ENCODE assay signal across 15 cellular contexts in genomic region chr17:37737081-37737480, GRCh38. TPM values are rescaled to one million over a fixed set of nuclear protein-coding genes. Genes with fewer than 3 reads are reported as not detected.
DNase-seq lines count a peak whose midpoint lies in the region; ATAC-seq and TF ChIP-seq lines count a peak whose summit lies in the region.
"Had no signal": no experiment of that assay in that cellular context is flagged by ENCODE, and none has a peak within 500 bp of the region (broad histone marks: within the 10 kb centered on the region; RNA-seq: fewer than 3 reads in every experiment).

No MANE protein-coding gene starts in this region.

- H3K36me3 ChIP-seq in BJ (ENCODE audit: control insufficient read depth, insufficient read depth, low read length) (no peaks in the 10 kb centered on the region), Karpas-422 (ENCODE audit: insufficient read depth, low read length) (no peaks in the 10 kb centered on the region), transverse colon (peaks cover 0 to 4% (median 0%) of the 10 kb centered on the region in 4 donors)

- H3K4me3 ChIP-seq in BJ (ENCODE audit: low read depth, low read length) (no peak overlapping the region), Karpas-422 (ENCODE audit: low read length) (no peak overlapping the region), astrocyte of the cerebellum (ENCODE audit: low read depth, low read length) (no peak overlapping the region), transverse colon (no peak overlapping the region), lower leg skin (ENCODE audit: low read depth, poor library complexity, severe bottlenecking) (no peak overlapping the region)

- intact Hi-C loops in left colon (cut with DNase I, micrococcal nuclease), result no loop called here
- intact Hi-C loops in transverse colon (cut with DNase I; ENCODE audit: low total_unique reads), result no loop called here
- intact Hi-C loops in activated CD4-positive, alpha-beta T cell treated with anti-CD3 and anti-CD28 coated beads, Interleukin-2, amount 10 ng/mL, durations not matched to agents 24 days and 14 days (cut with micrococcal nuclease), result no loop called here
- intact Hi-C loops in lower leg skin (cut with DNase I; ENCODE audit: low total_unique reads), result no loop called here

- H3K4me2 ChIP-seq in Karpas-422 (ENCODE audit: low read depth, low read length, poor library complexity, severe bottlenecking), result no peak overlapping the region

- no peak for TF ChIP-seq POLR2A in transverse colon (IDR thresholded peaks at IDR 0.05)
- no peak for TF ChIP-seq POLR2A in lower leg skin (IDR thresholded peaks at IDR 0.05)

- H3K4me1 ChIP-seq in Karpas-422 (ENCODE audit: low read length) (no peaks in the 10 kb centered on the region), transverse colon (peaks cover 0 to 23% (median 5%) of the 10 kb centered on the region in 4 donors)

- no peaks in the 10 kb centered on the region for H4K20me1 ChIP-seq in Karpas-422 (ENCODE audit: insufficient read depth, low read depth, low read length)

- ATAC-seq in left colon, result peak; percentile 42
- ATAC-seq: CD8-positive, alpha-beta T cell had no signal

- H3K27me3 Mint-ChIP-seq in activated CD4-positive, alpha-beta T cell treated with anti-CD3 and anti-CD28 coated beads, Interleukin-2, amount 10 ng/mL, durations not matched to agents 24 days and 14 days, result peaks cover 52% of the 10 kb centered on the region

- H3K9ac ChIP-seq in Karpas-422 (ENCODE audit: low read length), result no peak overlapping the region

- no peak overlapping the region for H2AFZ ChIP-seq in Karpas-422 (ENCODE audit: low read length)

- DNase-seq in BJ (ENCODE audit: low read depth) (no peak), Karpas-422 (peak; percentile 58), astrocyte of the cerebellum (ENCODE audit: low read depth) (no peak), left colon (no peak), transverse colon (no peak), lower leg skin (ENCODE audit: low spot score in 2 of 2) (no peak), HK-2 (ENCODE audit: unreplicated experiment) (no peak)
- DNase-seq in activated CD4-positive, alpha-beta T cell treated with anti-CD3 and anti-CD28 coated beads, Interleukin-2, amount 10 ng/mL, durations not matched to agents 24 days and 14 days, result no peak
- DNase-seq: activated effector memory CD4-positive, alpha-beta T cell treated with anti-CD3 and anti-CD28 coated beads, Interleukin-2, amount 50 U/mL, for 16 hours; CD8-positive, alpha-beta T cell; kidney; NCI-H1930; NCI-H69; Right ventricle myocardium superior; stimulated activated CD4-positive, alpha-beta T cell treated with anti-CD3 and anti-CD28 coated beads, Interleukin-2, amount 100 ng/mL, for 48 hours had no signal

- in situ Hi-C loops in astrocyte of the cerebellum (cut with HindIII; ENCODE audit: low sequenced_read_pairs) (no loop called here), transverse colon (cut with MboI; ENCODE audit: low pct_ligation_motif_present in 1 of 4, low pct_unique_long_range_greater_than_20kb in 1 of 4, low sequenced_read_pairs in 3 of 4) (no loop called here)

- H3K36me3 Mint-ChIP-seq in activated CD4-positive, alpha-beta T cell treated with anti-CD3 and anti-CD28 coated beads, Interleukin-2, amount 10 ng/mL, durations not matched to agents 24 days and 14 days (ENCODE audit: low read depth), result no peaks in the 10 kb centered on the region
- H3K36me3 Mint-ChIP-seq: CD8-positive, alpha-beta T cell had no signal

- H3K27ac Mint-ChIP-seq in activated CD4-positive, alpha-beta T cell treated with anti-CD3 and anti-CD28 coated beads, Interleukin-2, amount 10 ng/mL, durations not matched to agents 24 days and 14 days, result no peak overlapping the region
- H3K27ac Mint-ChIP-seq: CD8-positive, alpha-beta T cell had no signal

- TF ChIP-seq CTCF in BJ (IDR thresholded peaks at IDR 0.05; ENCODE audit: insufficient read depth, low read depth, low read length) (peak; percentile 14; the same call in 1 of the 2 replicates), astrocyte of the cerebellum (IDR thresholded peaks at IDR 0.05; ENCODE audit: low read depth, low read length, missing control alignments) (peak; percentile 10), transverse colon (IDR thresholded peaks at IDR 0.05) (peak in 1 of 5 experiments; percentile 10), lower leg skin (IDR thresholded peaks at IDR 0.05) (no peak)

- H3K27me3 ChIP-seq in BJ (ENCODE audit: control insufficient read depth, insufficient read depth, low read length), result peaks cover 30% of the 10 kb centered on the region
- no peaks in the 10 kb centered on the region for H3K27me3 ChIP-seq in Karpas-422 (ENCODE audit: low read length)
- peaks cover 68% of the 10 kb centered on the region for H3K27me3 ChIP-seq in transverse colon

- POLR2A ChIA-PET in BJ (lab: Charles Lee), result no interaction called here

- H3K27ac ChIP-seq in Karpas-422 (ENCODE audit: low read length) (no peak overlapping the region), transverse colon (no peak overlapping the region)

- H3K79me2 ChIP-seq in Karpas-422 (ENCODE audit: low read length), result no peaks in the 10 kb centered on the region

- H3K9me2 ChIP-seq in Karpas-422 (replicated peaks; ENCODE audit: insufficient read depth, low read length), result no peaks in the 10 kb centered on the region

- H3K4me3 Mint-ChIP-seq in activated CD4-positive, alpha-beta T cell treated with anti-CD3 and anti-CD28 coated beads, Interleukin-2, amount 10 ng/mL, durations not matched to agents 24 days and 14 days, result no peak overlapping the region
- H3K4me3 Mint-ChIP-seq: CD8-positive, alpha-beta T cell had no signal

- H3K9me3 Mint-ChIP-seq in activated CD4-positive, alpha-beta T cell treated with anti-CD3 and anti-CD28 coated beads, Interleukin-2, amount 10 ng/mL, durations not matched to agents 24 days and 14 days, result no peaks in the 10 kb centered on the region
- H3K9me3 Mint-ChIP-seq: CD8-positive, alpha-beta T cell had no signal

- CTCF ChIA-PET in BJ (lab: Yijun Ruan, JAX), result interaction anchor here (0.6 kb wide), 1 partner anchor 67 kb away, joined by 4 read pairs; no protein-coding TSS in a partner anchor

- TF ChIP-seq EP300 in transverse colon (IDR thresholded peaks at IDR 0.05; ENCODE audit: low read depth), result no peak

- H3K4me1 Mint-ChIP-seq in activated CD4-positive, alpha-beta T cell treated with anti-CD3 and anti-CD28 coated beads, Interleukin-2, amount 10 ng/mL, durations not matched to agents 24 days and 14 days, result peaks cover 2% of the 10 kb centered on the region

- H3K9me3 ChIP-seq in Karpas-422 (ENCODE audit: low read length), result no peaks in the 10 kb centered on the region
- H3K9me3 ChIP-seq in transverse colon, result no peaks in the 10 kb centered on the region

- 81 to 100% methylated on average over 1 of the region's 1 CpG for WGBS in transverse colon (ENCODE audit: low coverage in 1 of 2), 2 donors
- WGBS in lower leg skin, 2 donors, result 89 to 90% methylated on average over 1 of the region's 1 CpG

RNA-seq across cellular contexts. Expression of gene HNF1B, which starts 7.8 kb away (rescaled TPM):
- not detected in 2 replicates for polyA plus RNA-seq in BJ (2011; rRNA removed)
- polyA minus RNA-seq in BJ (2011; rRNA and poly(A)+ RNA removed), result not detected in 2 replicates
- not detected in 2 replicates for total RNA-seq in Karpas-422 (2014; rRNA removed; shearing (Covaris generic); ENCODE audit: low replicate concordance)
- total RNA-seq in left colon, result 10 to 100 TPM; 40.6 to 42.8 TPM
- total RNA-seq in transverse colon, result 10 to 100 TPM; 22.7 to 35.2 (median 24.9) TPM
- 2.2 and 2.9 TPM in 2 replicates for total RNA-seq in activated CD4-positive, alpha-beta T cell treated with anti-CD3 and anti-CD28 coated beads, Interleukin-2, amount 10 ng/mL, durations not matched to agents 24 days and 14 days
- total RNA-seq in lower leg skin, result not detected
- total RNA-seq: CD8-positive, alpha-beta T cell; Right ventricle myocardium superior had no signal

Comparison
In these comparisons a context has a peak if more than half of its experiments do, and no peak if none do; other contexts are left out.
1. CTCF ChIP-seq: peak in BJ (single experiment) and astrocyte of the cerebellum (single experiment); none in lower leg skin (0 of 3).